In genomic region chr12:121801601-121802484, GRCh38 we compare ENCODE assay signal across 8 cellular contexts. TPM values are rescaled to one million over a fixed set of nuclear protein-coding genes. Genes with fewer than 3 reads are reported as not detected.
DNase-seq lines count a peak whose midpoint lies in the region; ATAC-seq and TF ChIP-seq lines count a peak whose summit lies in the region.

No MANE protein-coding gene starts in this region.

- peaks cover 0 to 46% (median 28%) of the 10 kb centered on the region in 4 donors for H3K4me1 Mint-ChIP-seq in CD4-positive, CD25-positive, alpha-beta regulatory T cell
- peaks cover 17 to 25% (median 24%) of the 10 kb centered on the region in 3 donors for H3K4me1 Mint-ChIP-seq in IgD-negative memory B cell

- H3K4me3 Mint-ChIP-seq in CD4-positive, CD25-positive, alpha-beta regulatory T cell, result peak overlapping the region; percentile 95 to 100 (median 97)
- peak overlapping the region; percentile 89 to 97 (median 95) for H3K4me3 Mint-ChIP-seq in IgD-negative memory B cell

- peak; percentile 43 to 52 for ATAC-seq in CD4-positive, CD25-positive, alpha-beta regulatory T cell (ENCODE audit: low read depth in 2 of 2)
- ATAC-seq in SK-N-SH treated with all-trans-retinoic acid at 6 μM for 48 hours (no peak), GM21360 (IDR thresholded peaks at IDR 0.05; ENCODE audit: unreplicated experiment) (no peak)

- H3K27me3 Mint-ChIP-seq in CD4-positive, CD25-positive, alpha-beta regulatory T cell, result peaks cover 21% of the 10 kb centered on the region
- H3K27me3 Mint-ChIP-seq in IgD-negative memory B cell, result no peaks in the 10 kb centered on the region

- DNase-seq in CD4-positive, CD25-positive, alpha-beta regulatory T cell, result peak; percentile 40 to 96 (median 86)
- DNase-seq in caudate nucleus (lab: John Stamatoyannopoulos, UW), result peak in 20 of 61 donors; percentile 15 to 67 (median 44)
- DNase-seq in superior temporal gyrus (ENCODE audit: extremely low spot score), result peak; percentile 81
- no peak for DNase-seq in GM19238 (ENCODE audit: insufficient read length, low spot score)

- TF ChIP-seq CTCF in liver (IDR thresholded peaks at IDR 0.05; ENCODE audit: low read depth, low read length, missing input control), result no peak

- WGBS in liver, result 2% methylated on average over 18 of the region's 18 CpGs

- H3K9me3 Mint-ChIP-seq in CD4-positive, CD25-positive, alpha-beta regulatory T cell, result no peaks in the 10 kb centered on the region
- no peaks in the 10 kb centered on the region for H3K9me3 Mint-ChIP-seq in IgD-negative memory B cell

- H3K27ac Mint-ChIP-seq in CD4-positive, CD25-positive, alpha-beta regulatory T cell, result peak overlapping the region; percentile 99 to 100 (median 99)
- peak overlapping the region; percentile 97 to 99 (median 98) for H3K27ac Mint-ChIP-seq in IgD-negative memory B cell

- peak overlapping the region; percentile 94 for H3K27ac ChIP-seq in CD4-positive, CD25-positive, alpha-beta regulatory T cell (ENCODE audit: insufficient read depth, low read length, poor library complexity, severe bottlenecking)
- H3K27ac ChIP-seq in caudate nucleus (ENCODE audit: low read depth, low read length), result peak overlapping the region; percentile 100
- peak overlapping the region; percentile 99 to 100 for H3K27ac ChIP-seq in liver (ENCODE audit: low read depth in 1 of 2, low read length in 2 of 2)

- no peak for TF ChIP-seq RAD21 in liver (IDR thresholded peaks at IDR 0.05)

- H3K9ac ChIP-seq in liver (ENCODE audit: low read depth in 1 of 2, low read length in 2 of 2), result peak overlapping the region; percentile 83 to 99

- no peaks in the 10 kb centered on the region for H3K9me3 ChIP-seq in CD4-positive, CD25-positive, alpha-beta regulatory T cell (ENCODE audit: control insufficient read depth in 2 of 2, low read length in 2 of 2)
- H3K9me3 ChIP-seq in liver (ENCODE audit: control insufficient read depth in 4 of 4, low read length in 3 of 4), result no peaks in the 10 kb centered on the region

- H3K4me3 ChIP-seq in CD4-positive, CD25-positive, alpha-beta regulatory T cell (ENCODE audit: low read depth, low read length), result peak overlapping the region; percentile 93
- peak overlapping the region; percentile 76 to 93 (median 89) for H3K4me3 ChIP-seq in liver (ENCODE audit: low read depth in 1 of 3, low read length in 3 of 3)

- H3K36me3 Mint-ChIP-seq in CD4-positive, CD25-positive, alpha-beta regulatory T cell, result peaks cover 25% of the 10 kb centered on the region
- peaks cover 3% of the 10 kb centered on the region for H3K36me3 Mint-ChIP-seq in IgD-negative memory B cell

- peaks cover 55% of the 10 kb centered on the region for H3K4me1 ChIP-seq in CD4-positive, CD25-positive, alpha-beta regulatory T cell (ENCODE audit: control insufficient read depth, insufficient read depth, low read length, poor library complexity, severe bottlenecking)
- peaks cover 0 to 43% (median 32%) of the 10 kb centered on the region in 4 donors for H3K4me1 ChIP-seq in liver (ENCODE audit: control insufficient read depth in 4 of 4, insufficient read depth in 4 of 4, low read length in 3 of 4)

- H3K27me3 ChIP-seq in CD4-positive, CD25-positive, alpha-beta regulatory T cell (ENCODE audit: control insufficient read depth, insufficient read depth, low read length), result no peaks in the 10 kb centered on the region
- H3K27me3 ChIP-seq in liver (ENCODE audit: control insufficient read depth in 4 of 4, insufficient read depth in 4 of 4, low read length in 3 of 4), result no peaks in the 10 kb centered on the region

- peaks cover 16% of the 10 kb centered on the region for H3K36me3 ChIP-seq in CD4-positive, CD25-positive, alpha-beta regulatory T cell (ENCODE audit: control insufficient read depth, insufficient read depth, low read length)
- H3K36me3 ChIP-seq in liver (ENCODE audit: control insufficient read depth in 4 of 4, insufficient read depth in 3 of 4, low read depth in 1 of 4, low read length in 3 of 4), result peaks cover 0 to 2% (median 0%) of the 10 kb centered on the region in 4 donors

TF ChIP-seq in SK-N-SH treated with all-trans-retinoic acid at 6 μM for 48 hours, 23 proteins besides CTCF, POLR2A, EP300 and RAD21:
- TF ChIP-seq ISL1 (CRISPR knock-in tag; IDR thresholded peaks at IDR 0.05) (no peak), ZC3H10 (CRISPR knock-in tag; IDR thresholded peaks at IDR 0.05) (0 out of 2 replicates have a peak, but pooled peaks have one; percentile 32), OSR1 (CRISPR knock-in tag; IDR thresholded peaks at IDR 0.05) (no peak), TOX (CRISPR knock-in tag; IDR thresholded peaks at IDR 0.05; ENCODE audit: borderline replicate concordance) (peak; percentile 43; the same call in 1 of the 2 replicates), PATZ1 (CRISPR knock-in tag; IDR thresholded peaks at IDR 0.05; ENCODE audit: borderline replicate concordance) (0 out of 2 replicates have a peak, but pooled peaks have one; percentile 15), BACH2 (CRISPR knock-in tag; IDR thresholded peaks at IDR 0.05; ENCODE audit: borderline replicate concordance) (no peak)

TF ChIP-seq in liver, 16 proteins besides CTCF, POLR2A, EP300 and RAD21:
- TF ChIP-seq, protein P1, sequence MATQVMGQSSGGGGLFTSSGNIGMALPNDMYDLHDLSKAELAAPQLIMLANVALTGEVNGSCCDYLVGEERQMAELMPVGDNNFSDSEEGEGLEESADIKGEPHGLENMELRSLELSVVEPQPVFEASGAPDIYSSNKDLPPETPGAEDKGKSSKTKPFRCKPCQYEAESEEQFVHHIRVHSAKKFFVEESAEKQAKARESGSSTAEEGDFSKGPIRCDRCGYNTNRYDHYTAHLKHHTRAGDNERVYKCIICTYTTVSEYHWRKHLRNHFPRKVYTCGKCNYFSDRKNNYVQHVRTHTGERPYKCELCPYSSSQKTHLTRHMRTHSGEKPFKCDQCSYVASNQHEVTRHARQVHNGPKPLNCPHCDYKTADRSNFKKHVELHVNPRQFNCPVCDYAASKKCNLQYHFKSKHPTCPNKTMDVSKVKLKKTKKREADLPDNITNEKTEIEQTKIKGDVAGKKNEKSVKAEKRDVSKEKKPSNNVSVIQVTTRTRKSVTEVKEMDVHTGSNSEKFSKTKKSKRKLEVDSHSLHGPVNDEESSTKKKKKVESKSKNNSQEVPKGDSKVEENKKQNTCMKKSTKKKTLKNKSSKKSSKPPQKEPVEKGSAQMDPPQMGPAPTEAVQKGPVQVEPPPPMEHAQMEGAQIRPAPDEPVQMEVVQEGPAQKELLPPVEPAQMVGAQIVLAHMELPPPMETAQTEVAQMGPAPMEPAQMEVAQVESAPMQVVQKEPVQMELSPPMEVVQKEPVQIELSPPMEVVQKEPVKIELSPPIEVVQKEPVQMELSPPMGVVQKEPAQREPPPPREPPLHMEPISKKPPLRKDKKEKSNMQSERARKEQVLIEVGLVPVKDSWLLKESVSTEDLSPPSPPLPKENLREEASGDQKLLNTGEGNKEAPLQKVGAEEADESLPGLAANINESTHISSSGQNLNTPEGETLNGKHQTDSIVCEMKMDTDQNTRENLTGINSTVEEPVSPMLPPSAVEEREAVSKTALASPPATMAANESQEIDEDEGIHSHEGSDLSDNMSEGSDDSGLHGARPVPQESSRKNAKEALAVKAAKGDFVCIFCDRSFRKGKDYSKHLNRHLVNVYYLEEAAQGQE (IDR thresholded peaks at IDR 0.05), result peak; percentile 25
- no peak for TF ChIP-seq HNF4A (conservative IDR thresholded peaks at IDR 0.05)
- TF ChIP-seq EGR1 (IDR thresholded peaks at IDR 0.05; ENCODE audit: low read depth in 2 of 2), result no peak

RNA-seq across cellular contexts. Expression of gene SETD1B, which starts 2.0 kb away (rescaled TPM):
- 118 TPM for total RNA-seq in CD4-positive, CD25-positive, alpha-beta regulatory T cell
- polyA plus RNA-seq in CD4-positive, CD25-positive, alpha-beta regulatory T cell, result 1 to 10 TPM; 1.2 to 2.0 (median 1.5) TPM
- polyA plus RNA-seq in IgD-negative memory B cell (2.3 TPM), liver (1 to 10 TPM; 1.8 to 5.8 TPM)
- 1 to 10 TPM; 4.3 to 7.9 TPM for total RNA-seq in liver

RNA-seq across cellular contexts. Expression of gene RHOF, which starts 8.4 kb away (rescaled TPM):
- 149 TPM for total RNA-seq in CD4-positive, CD25-positive, alpha-beta regulatory T cell
- polyA plus RNA-seq in CD4-positive, CD25-positive, alpha-beta regulatory T cell, result 100 to 1,000 TPM in 1 of 4 donors, 10 to 100 TPM in 3; 80.4 to 100 (median 92.0) TPM
- 90.0 TPM for polyA plus RNA-seq in IgD-negative memory B cell
- total RNA-seq in liver, result 1 to 10 TPM; 5.9 to 7.0 TPM
- polyA plus RNA-seq in liver, result 1 to 10 TPM in 1 of 2 donors, under 1 TPM in 1; 0.97 to 1.1 TPM

RNA-seq across cellular contexts. Expression of gene HPD, which starts 56.8 kb away (rescaled TPM):
- total RNA-seq in CD4-positive, CD25-positive, alpha-beta regulatory T cell, result not detected
- not detected for polyA plus RNA-seq in CD4-positive, CD25-positive, alpha-beta regulatory T cell
- polyA plus RNA-seq in IgD-negative memory B cell (not detected), liver (100 to 1,000 TPM; 397 to 812 TPM)
- 100 to 1,000 TPM in 1 of 2 donors, 10 to 100 TPM in 1; 31.3 to 620 TPM for total RNA-seq in liver

Comparison
In these comparisons a context has a peak if more than half of its experiments do, and no peak if none do; other contexts are left out.
1. ATAC-seq: peak in CD4-positive, CD25-positive, alpha-beta regulatory T cell (2 of 2); none in SK-N-SH treated with all-trans-retinoic acid at 6 μM for 48 hours (single experiment) and GM21360 (single experiment).
2. RNA of gene RHOF, which starts 8.4 kb away (polyA plus RNA-seq): 80.4 to 100 TPM in CD4-positive, CD25-positive, alpha-beta regulatory T cell and 90.0 TPM in IgD-negative memory B cell (single experiment); 0.97 to 1.1 TPM in liver; every median in the first group is over 10 times any median in the second.
3. RNA of gene HPD, which starts 56.8 kb away (polyA plus RNA-seq): 397 to 812 TPM in liver; not detected in CD4-positive, CD25-positive, alpha-beta regulatory T cell and not detected in IgD-negative memory B cell (single experiment); every median in the first group is over 100 times any median in the second.
4. Peak in every context shown above with its lines, with median percentiles within 50 percentile points of each other: H3K27ac ChIP-seq.